ENCODE assay signal across 9 cellular contexts in the genomic region with DNA sequence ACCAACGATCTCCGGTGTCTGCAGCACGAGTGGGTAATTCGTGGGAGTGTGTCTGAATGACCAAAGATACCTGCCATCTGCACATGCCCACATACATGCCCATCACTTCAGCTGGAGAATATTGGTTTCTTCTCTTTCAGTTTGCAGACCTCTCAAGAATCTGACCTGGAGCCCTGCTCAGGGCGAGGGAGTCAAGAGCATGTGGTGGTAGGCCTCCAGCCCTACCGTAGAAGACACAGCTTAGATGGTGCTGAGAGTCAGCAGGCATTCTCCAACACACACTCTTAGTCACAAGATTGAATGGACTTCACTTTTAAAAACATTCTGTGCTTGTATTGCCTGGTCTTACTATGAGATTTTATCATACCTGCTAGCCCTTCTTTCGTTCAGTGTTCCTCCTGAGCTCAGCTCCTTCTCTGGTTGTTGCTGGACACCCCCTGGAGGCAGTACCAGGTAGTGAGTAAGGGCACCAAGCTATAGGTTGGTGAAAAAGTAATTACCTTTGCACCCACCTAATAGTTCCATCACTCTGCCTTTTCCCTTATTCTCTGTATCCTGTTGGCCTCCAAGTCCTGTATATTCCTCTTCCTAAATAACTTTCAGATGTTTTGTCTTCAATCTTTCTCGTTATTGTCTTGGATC.
DNase-seq lines count a peak whose midpoint lies in the region; TF ChIP-seq lines count a peak whose summit lies in the region.
"Had no signal": no experiment of that assay in that cellular context is flagged by ENCODE, and none has a peak within 500 bp of the region (broad histone marks: within the 10 kb centered on the region; RNA-seq: fewer than 3 reads in every experiment).

No MANE protein-coding gene starts in this region.

- H3K27me3 ChIP-seq in A673 (replicated peaks; ENCODE audit: insufficient read depth, low read depth, low read length, poor library complexity) = no peaks in the 10 kb centered on the region
- no peaks in the 10 kb centered on the region for H3K27me3 ChIP-seq in iPS DF 6.9 (ENCODE audit: control insufficient read depth, insufficient read depth, low read length)
- H3K27me3 ChIP-seq in suprapubic skin = no peaks in the 10 kb centered on the region

- no TSS peak for BruUV-seq in A673 (replicated peaks; lab: Mats Ljungman, UMichigan)

- peaks cover 7% of the 10 kb centered on the region for H3K27me3 Mint-ChIP-seq in activated CD4-positive, alpha-beta memory T cell treated with anti-CD3 and anti-CD28 coated beads for 36 hours

- in situ Hi-C loops in GM13976 (cut with MboI; ENCODE audit: low sequenced_read_pairs, unreplicated experiment) = loop anchor here (25.0 kb wide), 1 partner anchor 437 kb away; no protein-coding TSS in a partner anchor

- no peaks in the 10 kb centered on the region for H3K9me3 Mint-ChIP-seq in activated CD4-positive, alpha-beta memory T cell treated with anti-CD3 and anti-CD28 coated beads for 36 hours

- H3K27ac ChIP-seq in A673 (ENCODE audit: low read depth, low read length, poor library complexity, severe bottlenecking) = no peak overlapping the region
- H3K27ac ChIP-seq in iPS DF 6.9 (ENCODE audit: low read length) = no peak overlapping the region
- no peak overlapping the region for H3K27ac ChIP-seq in suprapubic skin

- WGBS in iPS DF 6.9 (ENCODE audit: insufficient coverage, insufficient read length) = no CpG with 5 or more reads among the region's 8 CpGs
- WGBS in suprapubic skin = 75% methylated on average over 8 of the region's 8 CpGs

- H3K4me1 ChIP-seq in A673 (ENCODE audit: insufficient read depth, low read length, poor library complexity, severe bottlenecking) (no peaks in the 10 kb centered on the region), iPS DF 6.9 (ENCODE audit: control insufficient read depth, insufficient read depth, low read length) (no peaks in the 10 kb centered on the region), suprapubic skin (no peaks in the 10 kb centered on the region)

- CTCF ChIA-PET in A673 (lab: Charles Lee) = interaction anchor here (1.1 kb wide), 1 partner anchor 435 kb away, joined by 3 read pairs; no protein-coding TSS in a partner anchor
- CTCF ChIA-PET in activated CD4-positive, alpha-beta memory T cell treated with anti-CD3 and anti-CD28 coated beads for 36 hours (lab: Charles Lee) = interaction anchor here (1.2 kb wide), 1 partner anchor 436 kb away, joined by 11 read pairs; no protein-coding TSS in a partner anchor

- H3K36me3 Mint-ChIP-seq in activated CD4-positive, alpha-beta memory T cell treated with anti-CD3 and anti-CD28 coated beads for 36 hours = no peaks in the 10 kb centered on the region

- POLR2A ChIA-PET in A673 (lab: Charles Lee; ENCODE audit: low non-redundant PET) = no interaction called here
- POLR2A ChIA-PET in activated CD4-positive, alpha-beta memory T cell treated with anti-CD3 and anti-CD28 coated beads for 36 hours (lab: Charles Lee) = no interaction called here

- TF ChIP-seq CTCF in A673 (conservative IDR thresholded peaks at IDR 0.05; ENCODE audit: low read depth, low read length) (peak; percentile 35), GM13976 (IDR thresholded peaks at IDR 0.05; ENCODE audit: borderline replicate concordance, control extremely low read depth, extremely low read depth, insufficient read depth, missing control alignments) (peak; percentile 4), suprapubic skin (IDR thresholded peaks at IDR 0.05) (peak in 1 of 2 donors; percentile 16)

- no peak for TF ChIP-seq POLR2A in suprapubic skin (IDR thresholded peaks at IDR 0.05)

- H3K36me3 ChIP-seq in A673 (ENCODE audit: insufficient read depth, low read length, poor library complexity, severe bottlenecking) (no peaks in the 10 kb centered on the region), iPS DF 6.9 (ENCODE audit: control insufficient read depth, insufficient read depth, low read length) (no peaks in the 10 kb centered on the region), suprapubic skin (no peaks in the 10 kb centered on the region)

- no peak overlapping the region for H3K27ac Mint-ChIP-seq in activated CD4-positive, alpha-beta memory T cell treated with anti-CD3 and anti-CD28 coated beads for 36 hours

- H3K9me3 ChIP-seq in A673 (ENCODE audit: low read depth, low read length, poor library complexity, severe bottlenecking) (no peaks in the 10 kb centered on the region), iPS DF 6.9 (ENCODE audit: control insufficient read depth, insufficient read depth, low read length) (no peaks in the 10 kb centered on the region), suprapubic skin (no peaks in the 10 kb centered on the region)

- no peak overlapping the region for H3K4me3 ChIP-seq in A673 (ENCODE audit: low read depth, low read length, poor library complexity, severe bottlenecking)
- H3K4me3 ChIP-seq in iPS DF 6.9 (ENCODE audit: low read length) = no peak overlapping the region
- H3K4me3 ChIP-seq in suprapubic skin = no peak overlapping the region

- no peaks in the 10 kb centered on the region for H3K4me1 Mint-ChIP-seq in activated CD4-positive, alpha-beta memory T cell treated with anti-CD3 and anti-CD28 coated beads for 36 hours (ENCODE audit: low read depth)

- DNase-seq in A673 (ENCODE audit: low spot score) = no peak
- DNase-seq in GM13976 (ENCODE audit: low spot score) = peak; percentile 10
- DNase-seq in RPMI8226 = peak; percentile 53
- peak; percentile 9 for DNase-seq in iPS DF 6.9 (ENCODE audit: low read depth, low spot score)
- DNase-seq in OCI-M2 (lab: John Stamatoyannopoulos, UW; ENCODE audit: unreplicated experiment) = no peak
- no peak for DNase-seq in GDM1 (lab: John Stamatoyannopoulos, UW)
- no peak for DNase-seq in suprapubic skin (ENCODE audit: low spot score in 2 of 2)
- no peak for DNase-seq in activated CD4-positive, alpha-beta memory T cell treated with anti-CD3 and anti-CD28 coated beads for 36 hours
- DNase-seq: cerebellar nuclear complex had no signal

- TF ChIP-seq EP300 in suprapubic skin (IDR thresholded peaks at IDR 0.05) = no peak

- no peak overlapping the region for H3K4me3 Mint-ChIP-seq in activated CD4-positive, alpha-beta memory T cell treated with anti-CD3 and anti-CD28 coated beads for 36 hours

- intact Hi-C loops in A673 (cut with micrococcal nuclease; ENCODE audit: unreplicated experiment) = no loop called here
- intact Hi-C loops in activated CD4-positive, alpha-beta memory T cell treated with anti-CD3 and anti-CD28 coated beads for 36 hours (cut with micrococcal nuclease) = no loop called here

Comparison
In these comparisons a context has a peak if more than half of its experiments do, and no peak if none do; other contexts are left out.
1. DNase-seq: peak in GM13976 (single experiment), RPMI8226 (single experiment) and iPS DF 6.9 (single experiment); none in A673 (single experiment), OCI-M2 (single experiment), GDM1 (single experiment), suprapubic skin (0 of 2) and activated CD4-positive, alpha-beta memory T cell treated with anti-CD3 and anti-CD28 coated beads for 36 hours (single experiment).